In the genomic region with DNA sequence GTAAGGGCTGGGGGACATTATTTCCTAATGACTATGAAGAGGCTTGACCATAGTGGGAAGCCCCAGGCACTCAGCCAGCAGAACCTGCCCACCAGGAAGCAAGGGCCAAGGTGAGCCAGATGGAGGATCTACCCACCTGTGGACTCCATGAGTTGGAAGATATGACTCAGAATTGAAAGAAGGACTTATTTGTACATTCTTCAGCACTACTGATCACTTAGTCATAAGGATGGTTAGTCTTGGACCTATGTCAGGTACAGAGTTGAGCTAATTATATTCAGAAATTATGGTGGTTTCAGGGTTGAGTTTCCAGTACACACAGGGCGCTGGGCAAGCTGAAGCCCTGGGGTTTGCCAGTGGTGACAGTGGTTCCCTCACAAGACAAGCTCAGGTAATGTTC, we compare ENCODE assay signal across 18 cellular contexts. TPM values are rescaled to one million over a fixed set of nuclear protein-coding genes. Genes with fewer than 3 reads are reported as not detected.
DNase-seq lines count a peak whose midpoint lies in the region; ATAC-seq and TF ChIP-seq lines count a peak whose summit lies in the region.
"Had no signal": no experiment of that assay in that cellular context is flagged by ENCODE, and none has a peak within 500 bp of the region (broad histone marks: within the 10 kb centered on the region; RNA-seq: fewer than 3 reads in every experiment).

No MANE protein-coding gene starts in this region.

- H3K36me3 ChIP-seq in GM06990 (ENCODE audit: control insufficient read depth, insufficient read depth, low read length): no peaks in the 10 kb centered on the region
- H3K36me3 ChIP-seq: right atrium auricular region, SJSA1, tibial nerve had no signal

- no peak overlapping the region for H3K4me3 ChIP-seq in GM06990 (replicated peaks; ENCODE audit: low read depth, low read length)
- H3K4me3 ChIP-seq: right atrium auricular region, SJSA1, tibial nerve had no signal

- no peak for TF ChIP-seq CTCF in GM06990 (IDR thresholded peaks at IDR 0.05; ENCODE audit: insufficient read depth, low read length, poor library complexity, severe bottlenecking)

- ATAC-seq in GM18870 (IDR thresholded peaks at IDR 0.05; ENCODE audit: unreplicated experiment): peak; percentile 81
- ATAC-seq in HG02852 (IDR thresholded peaks at IDR 0.05; ENCODE audit: unreplicated experiment): peak; percentile 59
- no peak for ATAC-seq in HG02763 (IDR thresholded peaks at IDR 0.05; ENCODE audit: unreplicated experiment)
- ATAC-seq: activated T-cell treated with anti-CD3 and anti-CD28 coated beads, Interleukin-2, amount 50 U/mL, for 4 hours; CD8-positive, alpha-beta T cell had no signal

- H3K27me3 ChIP-seq in GM06990 (replicated peaks; ENCODE audit: control insufficient read depth, insufficient read depth, low read length): no peaks in the 10 kb centered on the region
- H3K27me3 ChIP-seq: right atrium auricular region, SJSA1, tibial nerve had no signal

- DNase-seq in GM06990 (ENCODE audit: extremely low read depth, insufficient read length) (peak; percentile 21), M059J (ENCODE audit: low read depth) (peak; percentile 60), NCI-H2227 treated with DMSO at 0.1 percent for 48 hours (lab: John Stamatoyannopoulos, UW) (no peak), cerebellum (ENCODE audit: low spot score) (no peak)
- no peak for DNase-seq in activated naive CD4-positive, alpha-beta T cell treated with Interleukin-2 at 50 U/mL for 16 hours
- DNase-seq: activated CD4-positive, alpha-beta T cell treated with anti-CD3 and anti-CD28 coated beads, Interleukin-2, amount 10 ng/mL, durations not matched to agents 24 days and 14 days; activated T-cell treated with anti-CD3 and anti-CD28 coated beads, Interleukin-2, amount 50 U/mL, for 4 hours; amniotic stem cell; CD8-positive, alpha-beta T cell; cerebellar nuclear complex; NCI-H1105; T1000 had no signal

RNA-seq across cellular contexts. Expression of gene GRIN2A, which starts 24.0 kb away (rescaled TPM):
- total RNA-seq in M059J (2014; rRNA removed; shearing (Covaris generic)): 8.6 and 9.8 TPM in 2 replicates
- 4.8 TPM for total RNA-seq in cerebellum
- total RNA-seq: activated CD4-positive, alpha-beta T cell treated with anti-CD3 and anti-CD28 coated beads, Interleukin-2, amount 10 ng/mL, durations not matched to agents 24 days and 14 days; activated T-cell treated with anti-CD3 and anti-CD28 coated beads, Interleukin-2, amount 50 U/mL, for 4 hours; CD8-positive, alpha-beta T cell; SJSA1 had no signal

Comparison
In these comparisons a context has a peak if more than half of its experiments do, and no peak if none do; other contexts are left out.
1. DNase-seq: peak in GM06990 (single experiment) and M059J (single experiment); none in NCI-H2227 treated with DMSO at 0.1 percent for 48 hours (single experiment), cerebellum (single experiment) and activated naive CD4-positive, alpha-beta T cell treated with Interleukin-2 at 50 U/mL for 16 hours (single experiment).